In genomic region chr22:31943976-31944699, GRCh38 we compare ENCODE assay signal across 8 cellular contexts. TPM values are rescaled to one million over a fixed set of nuclear protein-coding genes. Genes with fewer than 3 reads are reported as not detected.
DNase-seq lines count a peak whose midpoint lies in the region; ATAC-seq and TF ChIP-seq lines count a peak whose summit lies in the region.

Gene YWHAH, plus strand, starts transcription at chr22:31944535. Its CDS starts 199 bp downstream, at chr22:31944734.

- TF ChIP-seq CTCF in DND-41 (IDR thresholded peaks at IDR 0.05; ENCODE audit: borderline replicate concordance, extremely low read depth, low read length, poor library complexity, severe bottlenecking) (no peak), RWPE1 (conservative IDR thresholded peaks at IDR 0.05; ENCODE audit: low read depth) (no peak), fibroblast of the aortic adventitia (IDR thresholded peaks at IDR 0.05; ENCODE audit: insufficient read depth, low read length) (no peak), nephron progenitor cell (IDR thresholded peaks at IDR 0.05) (no peak)

- CTCF ChIA-PET in RWPE1 (lab: Yijun Ruan, JAX) = no interaction called here

- no peaks in the 10 kb centered on the region for H3K9me3 Mint-ChIP-seq in nephron progenitor cell
- H3K9me3 Mint-ChIP-seq in stimulated activated naive CD8-positive, alpha-beta T cell treated with anti-CD3 and anti-CD28 coated beads, Interleukin-15, Interleukin-2, amounts not matched to agents 100 ng/mL and 50 ng/mL, for 24 hours = no peaks in the 10 kb centered on the region

- H3K4me3 ChIP-seq in DND-41 (ENCODE audit: low read depth in 1 of 2, low read length in 2 of 2) (peak within 1 kb of the TSS; percentile 73 to 84; a peak in 3 of 4 replicates), Karpas-422 (ENCODE audit: low read length) (peak within 1 kb of the TSS; percentile 81), fibroblast of the aortic adventitia (ENCODE audit: low read depth, low read length) (peak within 1 kb of the TSS; percentile 89)

- H3K36me3 Mint-ChIP-seq in nephron progenitor cell (ENCODE audit: low read depth) = peaks cover 17% of the 10 kb centered on the region
- H3K36me3 Mint-ChIP-seq in stimulated activated naive CD8-positive, alpha-beta T cell treated with anti-CD3 and anti-CD28 coated beads, Interleukin-15, Interleukin-2, amounts not matched to agents 100 ng/mL and 50 ng/mL, for 24 hours (ENCODE audit: low read depth) = peaks cover 10% of the 10 kb centered on the region

- peak within 1 kb of the TSS; percentile 85 for H3K4me2 ChIP-seq in DND-41 (ENCODE audit: insufficient read depth, low read length)
- peak within 1 kb of the TSS; percentile 86 for H3K4me2 ChIP-seq in Karpas-422 (ENCODE audit: low read depth, low read length, poor library complexity, severe bottlenecking)

- no peaks in the 10 kb centered on the region for H3K9me2 ChIP-seq in Karpas-422 (replicated peaks; ENCODE audit: insufficient read depth, low read length)

- no peaks in the 10 kb centered on the region for H3K27me3 ChIP-seq in DND-41 (ENCODE audit: insufficient read depth, low read length, poor library complexity)
- no peaks in the 10 kb centered on the region for H3K27me3 ChIP-seq in Karpas-422 (ENCODE audit: low read length)

- DNase-seq in DND-41 = peak; percentile 92
- DNase-seq in Karpas-422 = peak; percentile 97
- peak; percentile 96 for DNase-seq in RWPE1 (ENCODE audit: low spot score)
- DNase-seq in activated T-helper 9 cell treated with anti-CD3 and anti-CD28 coated beads, Interleukin-2, amount 50 U/mL, for 16 hours (ENCODE audit: low read depth) = peak; percentile 84
- peak; percentile 91 for DNase-seq in fibroblast of the aortic adventitia (ENCODE audit: low read depth)
- peak; percentile 98 for DNase-seq in nephron progenitor cell

- peak within 1 kb of the TSS; percentile 86 for H3K27ac Mint-ChIP-seq in nephron progenitor cell
- H3K27ac Mint-ChIP-seq in stimulated activated naive CD8-positive, alpha-beta T cell treated with anti-CD3 and anti-CD28 coated beads, Interleukin-15, Interleukin-2, amounts not matched to agents 100 ng/mL and 50 ng/mL, for 24 hours = peak within 1 kb of the TSS; percentile 90

- ATAC-seq in DND-41 (ENCODE audit: insufficient read depth, low read depth) = peak; percentile 77
- ATAC-seq in GM21786 (IDR thresholded peaks at IDR 0.05; ENCODE audit: unreplicated experiment) = peak; percentile 62

- H3K79me2 ChIP-seq in DND-41 (ENCODE audit: insufficient read depth, low read length) (peaks cover 53% of the 10 kb centered on the region), Karpas-422 (ENCODE audit: low read length) (peaks cover 44% of the 10 kb centered on the region)

- H3K27ac ChIP-seq in DND-41 (ENCODE audit: low read length) (peak within 1 kb of the TSS; percentile 96), Karpas-422 (ENCODE audit: low read length) (peak within 1 kb of the TSS; percentile 69), RWPE1 (peak within 1 kb of the TSS; percentile 97)

- H3K36me3 ChIP-seq in DND-41 (ENCODE audit: insufficient read depth, low read length) = peaks cover 42% of the 10 kb centered on the region
- H3K36me3 ChIP-seq in Karpas-422 (ENCODE audit: insufficient read depth, low read length) = peaks cover 10% of the 10 kb centered on the region; the same call in 1 of the 2 replicates

- H3K9me3 ChIP-seq in DND-41 (ENCODE audit: insufficient read depth, low read length, severe bottlenecking) (no peaks in the 10 kb centered on the region), Karpas-422 (ENCODE audit: low read length) (no peaks in the 10 kb centered on the region)

- peaks cover 40% of the 10 kb centered on the region for H3K4me1 ChIP-seq in DND-41 (ENCODE audit: insufficient read depth, low read length)
- peaks cover 29% of the 10 kb centered on the region for H3K4me1 ChIP-seq in Karpas-422 (ENCODE audit: low read length)

- peaks cover 6% of the 10 kb centered on the region for H3K27me3 Mint-ChIP-seq in nephron progenitor cell (ENCODE audit: low read depth, poor library complexity)
- no peaks in the 10 kb centered on the region for H3K27me3 Mint-ChIP-seq in stimulated activated naive CD8-positive, alpha-beta T cell treated with anti-CD3 and anti-CD28 coated beads, Interleukin-15, Interleukin-2, amounts not matched to agents 100 ng/mL and 50 ng/mL, for 24 hours

- H4K20me1 ChIP-seq in DND-41 (ENCODE audit: insufficient read depth, low read length) (peaks cover 38% of the 10 kb centered on the region), Karpas-422 (ENCODE audit: insufficient read depth, low read depth, low read length) (no peaks in the 10 kb centered on the region)

- H2AFZ ChIP-seq in DND-41 (ENCODE audit: low read depth, low read length) = peak within 1 kb of the TSS; percentile 86
- H2AFZ ChIP-seq in Karpas-422 (ENCODE audit: low read length) = peak within 1 kb of the TSS; percentile 94

- peaks cover 18% of the 10 kb centered on the region for H3K4me1 Mint-ChIP-seq in nephron progenitor cell
- H3K4me1 Mint-ChIP-seq in stimulated activated naive CD8-positive, alpha-beta T cell treated with anti-CD3 and anti-CD28 coated beads, Interleukin-15, Interleukin-2, amounts not matched to agents 100 ng/mL and 50 ng/mL, for 24 hours (ENCODE audit: low read depth) = peaks cover 34% of the 10 kb centered on the region

- H3K4me3 Mint-ChIP-seq in nephron progenitor cell = peak within 1 kb of the TSS; percentile 84
- H3K4me3 Mint-ChIP-seq in stimulated activated naive CD8-positive, alpha-beta T cell treated with anti-CD3 and anti-CD28 coated beads, Interleukin-15, Interleukin-2, amounts not matched to agents 100 ng/mL and 50 ng/mL, for 24 hours = no peak within 1 kb of the TSS

- POLR2A ChIA-PET in RWPE1 (lab: Yijun Ruan, JAX; ENCODE audit: low non-redundant PET) = no interaction called here

- H3K9ac ChIP-seq in DND-41 (ENCODE audit: low read depth, low read length) = peak within 1 kb of the TSS; percentile 97
- peak within 1 kb of the TSS; percentile 81 for H3K9ac ChIP-seq in Karpas-422 (ENCODE audit: low read length)

RNA-seq across cellular contexts. Expression of gene YWHAH, which starts in this region (rescaled TPM):
- 38.5 and 51.7 TPM in 2 replicates for total RNA-seq in Karpas-422 (2014; rRNA removed; shearing (Covaris generic); ENCODE audit: low replicate concordance)
- total RNA-seq in fibroblast of the aortic adventitia (ENCODE audit: low replicate concordance) = 169 and 174 TPM in 2 replicates

Comparison
In these comparisons a context has a peak if more than half of its experiments do, and no peak if none do; other contexts are left out.
1. Peak in every context shown above with its lines: DNase-seq, ATAC-seq, H3K4me3 ChIP-seq and H3K27ac ChIP-seq.